10 cellular contexts compared by ENCODE assay signal in the genomic region with DNA sequence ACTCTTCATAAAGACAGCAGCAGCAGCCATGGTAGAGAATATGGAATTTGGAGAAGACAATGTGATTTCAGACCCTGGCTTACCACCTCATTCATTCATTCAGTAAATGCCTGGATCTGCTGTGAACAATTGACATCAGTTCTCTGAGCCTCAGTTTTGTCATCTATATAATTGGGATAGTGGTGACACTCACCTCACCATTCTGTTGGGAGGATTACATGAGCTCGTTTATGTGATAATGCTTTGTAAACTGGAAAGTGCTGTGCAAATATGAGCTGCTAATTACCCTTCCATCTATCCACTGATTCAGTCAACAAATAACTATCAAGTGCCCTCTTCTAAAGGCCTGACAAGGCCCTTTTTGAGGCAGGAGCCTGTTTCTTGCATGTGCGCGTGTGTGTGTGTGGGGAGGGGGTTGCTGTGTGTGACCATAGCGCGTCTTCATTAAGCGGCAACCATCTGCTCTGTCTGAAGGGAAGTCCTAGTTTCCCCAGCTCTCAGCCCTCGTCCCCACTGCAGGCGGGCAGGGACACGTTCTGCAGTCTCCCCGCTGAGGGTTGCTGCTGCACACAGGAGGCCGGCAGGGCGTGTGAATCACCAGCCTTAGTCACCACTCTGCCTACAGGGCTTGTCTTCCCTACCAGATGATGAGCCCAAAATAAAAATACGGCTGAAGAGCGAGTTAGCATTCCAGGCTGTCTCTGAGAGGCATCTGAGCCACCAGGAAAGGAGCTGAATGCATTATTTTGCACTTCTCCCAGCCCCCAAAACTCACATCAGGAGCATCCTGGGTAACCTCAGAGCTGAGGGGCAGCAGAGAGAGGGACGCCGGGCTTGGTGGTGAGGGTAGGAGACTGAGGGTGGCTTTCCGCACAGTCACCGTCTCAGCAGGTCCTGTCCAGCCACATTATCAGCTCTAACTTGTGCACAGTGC. TPM values are rescaled to one million over a fixed set of nuclear protein-coding genes. Genes with fewer than 3 reads are reported as not detected.
DNase-seq lines count a peak whose midpoint lies in the region; ATAC-seq and TF ChIP-seq lines count a peak whose summit lies in the region.
"Had no signal": no experiment of that assay in that cellular context is flagged by ENCODE, and none has a peak within 500 bp of the region (broad histone marks: within the 10 kb centered on the region; RNA-seq: fewer than 3 reads in every experiment).

No MANE protein-coding gene starts in this region.

- no peaks in the 10 kb centered on the region for H3K36me3 ChIP-seq in lung (ENCODE audit: control insufficient read depth in 2 of 2, insufficient read depth in 2 of 2, low read length in 2 of 2)
- H3K36me3 ChIP-seq: BLaER1 treated with 17β-estradiol and CSF1 and Interleukin-3, amounts not matched to agents 10 nM and 100 nM had no signal

- WGBS in lung, 2 donors, result 54 to 67% methylated on average over 18 of the region's 18 CpGs

- no peak overlapping the region for H3K27ac Mint-ChIP-seq in activated CD4-positive, alpha-beta memory T cell treated with anti-CD3 and anti-CD28 coated beads for 36 hours
- no peak overlapping the region for H3K27ac Mint-ChIP-seq in activated CD4-positive, alpha-beta memory T cell treated with anti-CD3 and anti-CD28 coated beads, Interleukin-2, amount 10 ng/mL, durations not matched to agents 7 days and 5 days
- H3K27ac Mint-ChIP-seq in activated CD4-positive, alpha-beta T cell treated with anti-CD3 and anti-CD28 coated beads, Interleukin-2, amount 10 ng/mL, durations not matched to agents 7 days and 5 days, result no peak overlapping the region

- peak overlapping the region; percentile 38 for H3K27ac ChIP-seq in caudate nucleus (ENCODE audit: low read depth, low read length)
- H3K27ac ChIP-seq in lung (ENCODE audit: low read depth in 1 of 2, low read length in 1 of 2), result no peak overlapping the region

- peaks cover 6% of the 10 kb centered on the region for H3K27me3 Mint-ChIP-seq in activated CD4-positive, alpha-beta memory T cell treated with anti-CD3 and anti-CD28 coated beads for 36 hours
- H3K27me3 Mint-ChIP-seq in activated CD4-positive, alpha-beta memory T cell treated with anti-CD3 and anti-CD28 coated beads, Interleukin-2, amount 10 ng/mL, durations not matched to agents 7 days and 5 days, result peaks cover 26% of the 10 kb centered on the region
- H3K27me3 Mint-ChIP-seq in activated CD4-positive, alpha-beta T cell treated with anti-CD3 and anti-CD28 coated beads, Interleukin-2, amount 10 ng/mL, durations not matched to agents 7 days and 5 days, result peaks cover 21% of the 10 kb centered on the region

- no peaks in the 10 kb centered on the region for H3K4me1 Mint-ChIP-seq in activated CD4-positive, alpha-beta memory T cell treated with anti-CD3 and anti-CD28 coated beads for 36 hours (ENCODE audit: low read depth)
- no peaks in the 10 kb centered on the region for H3K4me1 Mint-ChIP-seq in activated CD4-positive, alpha-beta memory T cell treated with anti-CD3 and anti-CD28 coated beads, Interleukin-2, amount 10 ng/mL, durations not matched to agents 7 days and 5 days
- no peaks in the 10 kb centered on the region for H3K4me1 Mint-ChIP-seq in activated CD4-positive, alpha-beta T cell treated with anti-CD3 and anti-CD28 coated beads, Interleukin-2, amount 10 ng/mL, durations not matched to agents 7 days and 5 days
- H3K4me1 Mint-ChIP-seq: naive B cell had no signal

- CTCF ChIA-PET in activated CD4-positive, alpha-beta memory T cell treated with anti-CD3 and anti-CD28 coated beads for 36 hours (lab: Charles Lee), result interaction anchor here (0.8 to 1.2 kb wide), 2 partner anchors 24 to 65 kb away, joined by 3 read pairs; a partner anchor contains a TSS
- CTCF ChIA-PET in activated CD4-positive, alpha-beta memory T cell treated with anti-CD3 and anti-CD28 coated beads, Interleukin-2, amount 10 ng/mL, durations not matched to agents 7 days and 5 days (lab: Charles Lee), result no interaction called here
- CTCF ChIA-PET in activated CD4-positive, alpha-beta T cell treated with anti-CD3 and anti-CD28 coated beads, Interleukin-2, amount 10 ng/mL, durations not matched to agents 7 days and 5 days (lab: Charles Lee), result interaction anchor here (1.0 to 3.1 kb wide), 2 partner anchors 65 to 355 kb away, joined by 4 to 14 read pairs; a partner anchor contains a TSS

- H3K9me3 ChIP-seq in lung (ENCODE audit: control insufficient read depth in 2 of 2, insufficient read depth in 1 of 2, low read length in 1 of 2), result no peaks in the 10 kb centered on the region
- H3K9me3 ChIP-seq: BLaER1 treated with 17β-estradiol and CSF1 and Interleukin-3, amounts not matched to agents 10 nM and 100 nM had no signal

- no peaks in the 10 kb centered on the region for H3K36me3 Mint-ChIP-seq in activated CD4-positive, alpha-beta memory T cell treated with anti-CD3 and anti-CD28 coated beads for 36 hours
- no peaks in the 10 kb centered on the region for H3K36me3 Mint-ChIP-seq in activated CD4-positive, alpha-beta memory T cell treated with anti-CD3 and anti-CD28 coated beads, Interleukin-2, amount 10 ng/mL, durations not matched to agents 7 days and 5 days (ENCODE audit: low read depth)
- no peaks in the 10 kb centered on the region for H3K36me3 Mint-ChIP-seq in activated CD4-positive, alpha-beta T cell treated with anti-CD3 and anti-CD28 coated beads, Interleukin-2, amount 10 ng/mL, durations not matched to agents 7 days and 5 days (ENCODE audit: low read depth)
- H3K36me3 Mint-ChIP-seq: naive B cell had no signal

- H3K4me1 ChIP-seq in lung (ENCODE audit: control insufficient read depth in 2 of 2, insufficient read depth in 2 of 2, low read length in 2 of 2), result peaks cover 0 to 7% of the 10 kb centered on the region in 2 donors

- POLR2A ChIA-PET in activated CD4-positive, alpha-beta memory T cell treated with anti-CD3 and anti-CD28 coated beads for 36 hours (lab: Charles Lee), result no interaction called here
- POLR2A ChIA-PET in activated CD4-positive, alpha-beta memory T cell treated with anti-CD3 and anti-CD28 coated beads, Interleukin-2, amount 10 ng/mL, durations not matched to agents 7 days and 5 days (lab: Charles Lee), result interaction anchor here (0.5 kb wide), 1 partner anchor 31 kb away, joined by 3 read pairs; no protein-coding TSS in a partner anchor
- POLR2A ChIA-PET in activated CD4-positive, alpha-beta T cell treated with anti-CD3 and anti-CD28 coated beads, Interleukin-2, amount 10 ng/mL, durations not matched to agents 7 days and 5 days (lab: Charles Lee), result no interaction called here

- H3K27me3 ChIP-seq in lung (ENCODE audit: control insufficient read depth, insufficient read depth), result no peaks in the 10 kb centered on the region
- H3K27me3 ChIP-seq: BLaER1 treated with 17β-estradiol and CSF1 and Interleukin-3, amounts not matched to agents 10 nM and 100 nM had no signal

- intact Hi-C loops in activated CD4-positive, alpha-beta memory T cell treated with anti-CD3 and anti-CD28 coated beads for 36 hours (cut with micrococcal nuclease), result no loop called here

- DNase-seq in activated CD4-positive, alpha-beta memory T cell treated with anti-CD3 and anti-CD28 coated beads for 36 hours, result peak; percentile 18
- no peak for DNase-seq in activated CD4-positive, alpha-beta memory T cell treated with anti-CD3 and anti-CD28 coated beads, Interleukin-2, amount 10 ng/mL, durations not matched to agents 7 days and 5 days
- peak; percentile 90 for DNase-seq in NCI-H774 (lab: John Stamatoyannopoulos, UW)
- peak in 47 of 61 donors; percentile 6 to 90 (median 47) for DNase-seq in caudate nucleus (lab: John Stamatoyannopoulos, UW)
- DNase-seq in lung (ENCODE audit: low spot score), result no peak
- no peak for DNase-seq in activated CD4-positive, alpha-beta T cell treated with anti-CD3 and anti-CD28 coated beads, Interleukin-2, amount 10 ng/mL, durations not matched to agents 7 days and 5 days
- DNase-seq: naive B cell had no signal

- no peak overlapping the region for H3K4me3 ChIP-seq in lung
- H3K4me3 ChIP-seq: BLaER1 treated with 17β-estradiol and CSF1 and Interleukin-3, amounts not matched to agents 10 nM and 100 nM had no signal

- peak; percentile 61 for ATAC-seq in lung (ENCODE audit: insufficient read depth, low FRiP score)
- no peak for ATAC-seq in HG03442 (IDR thresholded peaks at IDR 0.05; ENCODE audit: unreplicated experiment)
- ATAC-seq in HG03139 (IDR thresholded peaks at IDR 0.05; ENCODE audit: unreplicated experiment), result no peak

- no peak for TF ChIP-seq CTCF in lung (IDR thresholded peaks at IDR 0.05; ENCODE audit: control extremely low read depth, extremely low read depth)

- no peak overlapping the region for H3K4me3 Mint-ChIP-seq in activated CD4-positive, alpha-beta memory T cell treated with anti-CD3 and anti-CD28 coated beads for 36 hours
- H3K4me3 Mint-ChIP-seq in activated CD4-positive, alpha-beta memory T cell treated with anti-CD3 and anti-CD28 coated beads, Interleukin-2, amount 10 ng/mL, durations not matched to agents 7 days and 5 days, result no peak overlapping the region
- H3K4me3 Mint-ChIP-seq in activated CD4-positive, alpha-beta T cell treated with anti-CD3 and anti-CD28 coated beads, Interleukin-2, amount 10 ng/mL, durations not matched to agents 7 days and 5 days, result no peak overlapping the region
- H3K4me3 Mint-ChIP-seq: naive B cell had no signal

- H3K9me3 Mint-ChIP-seq in activated CD4-positive, alpha-beta memory T cell treated with anti-CD3 and anti-CD28 coated beads for 36 hours, result no peaks in the 10 kb centered on the region
- H3K9me3 Mint-ChIP-seq in activated CD4-positive, alpha-beta memory T cell treated with anti-CD3 and anti-CD28 coated beads, Interleukin-2, amount 10 ng/mL, durations not matched to agents 7 days and 5 days, result no peaks in the 10 kb centered on the region
- H3K9me3 Mint-ChIP-seq in activated CD4-positive, alpha-beta T cell treated with anti-CD3 and anti-CD28 coated beads, Interleukin-2, amount 10 ng/mL, durations not matched to agents 7 days and 5 days, result no peaks in the 10 kb centered on the region

RNA-seq across cellular contexts. Expression of a gene that starts 19.9 kb away (rescaled TPM):
- 1 to 10 TPM; 2.3 TPM for total RNA-seq in activated CD4-positive, alpha-beta memory T cell treated with anti-CD3 and anti-CD28 coated beads for 36 hours
- 1 to 10 TPM; 5.5 to 6.4 TPM for total RNA-seq in activated CD4-positive, alpha-beta memory T cell treated with anti-CD3 and anti-CD28 coated beads, Interleukin-2, amount 10 ng/mL, durations not matched to agents 7 days and 5 days
- 10 to 100 TPM; 10.3 to 16.6 TPM for total RNA-seq in lung
- polyA plus RNA-seq in lung, result 10 to 100 TPM; 16.2 to 37.8 TPM
- 1 to 10 TPM; 2.1 to 2.2 TPM for total RNA-seq in activated CD4-positive, alpha-beta T cell treated with anti-CD3 and anti-CD28 coated beads, Interleukin-2, amount 10 ng/mL, durations not matched to agents 7 days and 5 days

Comparison
In these comparisons a context has a peak if more than half of its experiments do, and no peak if none do; other contexts are left out.
1. DNase-seq: peak in activated CD4-positive, alpha-beta memory T cell treated with anti-CD3 and anti-CD28 coated beads for 36 hours (single experiment), NCI-H774 (single experiment) and caudate nucleus (47 of 61); none in activated CD4-positive, alpha-beta memory T cell treated with anti-CD3 and anti-CD28 coated beads, Interleukin-2, amount 10 ng/mL, durations not matched to agents 7 days and 5 days (single experiment), lung (single experiment) and activated CD4-positive, alpha-beta T cell treated with anti-CD3 and anti-CD28 coated beads, Interleukin-2, amount 10 ng/mL, durations not matched to agents 7 days and 5 days (single experiment).